In genomic region chr3:173411288-173412064, GRCh38 we compare ENCODE assay signal across 10 cellular contexts. TPM values are rescaled to one million over a fixed set of nuclear protein-coding genes. Genes with fewer than 3 reads are reported as not detected.
A peak's percentile ranks its signal among the peaks of the same experiment; 100 is the strongest.
DNase-seq lines count a peak whose midpoint lies in the region; ATAC-seq and FAIRE-seq lines count a peak whose summit lies in the region.
"Had no signal": no experiment of that assay in that cellular context is flagged by ENCODE, and none has a peak within 500 bp of the region (broad histone marks: within the 10 kb centered on the region; RNA-seq: fewer than 3 reads in every experiment).

No MANE protein-coding gene starts in this region.

- H3K36me3 ChIP-seq in adipocyte (ENCODE audit: control insufficient read depth, insufficient read depth, low read length, severe bottlenecking): no peaks in the 10 kb centered on the region

- no peaks in the 10 kb centered on the region for H3K9me3 ChIP-seq in adipocyte (ENCODE audit: control insufficient read depth, low read length)

- ATAC-seq in HG03521 (IDR thresholded peaks at IDR 0.05; ENCODE audit: unreplicated experiment): no peak
- ATAC-seq: K562 had no signal

- peak overlapping the region; percentile 56 for H3K4me3 ChIP-seq in adipocyte (ENCODE audit: low read length)
- H3K4me3 ChIP-seq: K562 had no signal

- H3K27me3 ChIP-seq in adipocyte (replicated peaks; ENCODE audit: control insufficient read depth, insufficient read depth, low read length): no peaks in the 10 kb centered on the region

- intact Hi-C loops in activated T-helper 2 cell treated with anti-CD3 and anti-CD28 coated beads, Interferon-gamma antibody, Interleukin-2, Interleukin-4, amounts not matched to agents 10 μg/mL and 5 μg/mL and 100 μg/mL, durations not matched to agents 14 hours and 24 hours and 36 hours (cut with micrococcal nuclease): no loop called here

- no peaks in the 10 kb centered on the region for H3K9me3 Mint-ChIP-seq in activated T-helper 2 cell treated with anti-CD3 and anti-CD28 coated beads, Interferon-gamma antibody, Interleukin-2, Interleukin-4, amounts not matched to agents 10 μg/mL and 5 μg/mL and 100 μg/mL, durations not matched to agents 14 hours and 24 hours and 36 hours

- H3K4me3 Mint-ChIP-seq in activated T-helper 2 cell treated with anti-CD3 and anti-CD28 coated beads, Interferon-gamma antibody, Interleukin-2, Interleukin-4, amounts not matched to agents 10 μg/mL and 5 μg/mL and 100 μg/mL, durations not matched to agents 14 hours and 24 hours and 36 hours (ENCODE audit: low read depth): no peak overlapping the region
- H3K4me3 Mint-ChIP-seq: memory B cell had no signal

- no peaks in the 10 kb centered on the region for H3K27me3 Mint-ChIP-seq in activated T-helper 2 cell treated with anti-CD3 and anti-CD28 coated beads, Interferon-gamma antibody, Interleukin-2, Interleukin-4, amounts not matched to agents 10 μg/mL and 5 μg/mL and 100 μg/mL, durations not matched to agents 14 hours and 24 hours and 36 hours (ENCODE audit: low read depth)
- H3K27me3 Mint-ChIP-seq: memory B cell had no signal

- no peaks in the 10 kb centered on the region for H3K36me3 Mint-ChIP-seq in activated T-helper 2 cell treated with anti-CD3 and anti-CD28 coated beads, Interferon-gamma antibody, Interleukin-2, Interleukin-4, amounts not matched to agents 10 μg/mL and 5 μg/mL and 100 μg/mL, durations not matched to agents 14 hours and 24 hours and 36 hours (ENCODE audit: low read depth)
- H3K36me3 Mint-ChIP-seq: memory B cell had no signal

- DNase-seq in DMS79 treated with DMSO at 0.1 percent for 48 hours (lab: John Stamatoyannopoulos, UW): peak; percentile 88
- DNase-seq in LHCN-M2 (ENCODE audit: low read depth): peak; percentile 9
- DNase-seq in adipocyte (ENCODE audit: low read depth): peak; percentile 75
- peak; percentile 77 for DNase-seq in inferior parietal cortex (ENCODE audit: extremely low spot score)
- DNase-seq in urothelium cell line (ENCODE audit: low spot score): peak; percentile 6
- DNase-seq in activated T-helper 2 cell treated with anti-CD3 and anti-CD28 coated beads, Interferon-gamma antibody, Interleukin-2, Interleukin-4, amounts not matched to agents 10 μg/mL and 5 μg/mL and 100 μg/mL, durations not matched to agents 14 hours and 24 hours and 36 hours (ENCODE audit: low spot score): no peak
- no peak for DNase-seq in central memory CD4-positive, alpha-beta T cell

- no peak for FAIRE-seq in urothelium cell line (lab: Jason Lieb, UNC)
- FAIRE-seq: K562 had no signal

- peak overlapping the region; percentile 28 for H3K9ac ChIP-seq in adipocyte (ENCODE audit: low read length)

- peaks cover 14% of the 10 kb centered on the region for H3K4me1 ChIP-seq in adipocyte (ENCODE audit: control insufficient read depth, insufficient read depth, low read length)

- no peak overlapping the region for H3K27ac Mint-ChIP-seq in activated T-helper 2 cell treated with anti-CD3 and anti-CD28 coated beads, Interferon-gamma antibody, Interleukin-2, Interleukin-4, amounts not matched to agents 10 μg/mL and 5 μg/mL and 100 μg/mL, durations not matched to agents 14 hours and 24 hours and 36 hours
- H3K27ac Mint-ChIP-seq: memory B cell had no signal

- no peaks in the 10 kb centered on the region for H3K4me1 Mint-ChIP-seq in activated T-helper 2 cell treated with anti-CD3 and anti-CD28 coated beads, Interferon-gamma antibody, Interleukin-2, Interleukin-4, amounts not matched to agents 10 μg/mL and 5 μg/mL and 100 μg/mL, durations not matched to agents 14 hours and 24 hours and 36 hours (ENCODE audit: low read depth)
- H3K4me1 Mint-ChIP-seq: memory B cell had no signal

RNA-seq across cellular contexts. Expression of gene NLGN1, which starts 13.9 kb away (rescaled TPM):
- total RNA-seq in LHCN-M2 (2014; rRNA removed): 0.26 TPM in 1 of 2 replicates, not detected in the other
- not detected for polyA plus RNA-seq in LHCN-M2 (2012)
- not detected in 2 replicates for total RNA-seq in activated T-helper 2 cell treated with anti-CD3 and anti-CD28 coated beads, Interferon-gamma antibody, Interleukin-2, Interleukin-4, amounts not matched to agents 10 μg/mL and 5 μg/mL and 100 μg/mL, durations not matched to agents 14 hours and 24 hours and 36 hours

Comparison
In these comparisons a context has a peak if more than half of its experiments do, and no peak if none do; other contexts are left out.
1. DNase-seq: peak in DMS79 treated with DMSO at 0.1 percent for 48 hours (single experiment), LHCN-M2 (single experiment), adipocyte (single experiment), inferior parietal cortex (single experiment) and urothelium cell line (single experiment); none in activated T-helper 2 cell treated with anti-CD3 and anti-CD28 coated beads, Interferon-gamma antibody, Interleukin-2, Interleukin-4, amounts not matched to agents 10 μg/mL and 5 μg/mL and 100 μg/mL, durations not matched to agents 14 hours and 24 hours and 36 hours (single experiment) and central memory CD4-positive, alpha-beta T cell (single experiment).